ENCODE assay signal across 8 cellular contexts in genomic region chr2:99140860-99141109, GRCh38. TPM values are rescaled to one million over a fixed set of nuclear protein-coding genes. Genes with fewer than 3 reads are reported as not detected.
A peak's percentile ranks its signal among the peaks of the same experiment; 100 is the strongest.
DNase-seq lines count a peak whose midpoint lies in the region; ATAC-seq, FAIRE-seq and TF ChIP-seq lines count a peak whose summit lies in the region.

No MANE protein-coding gene starts in this region.

- H3K4me3 ChIP-seq in Caco-2 (ENCODE audit: low read depth, low read length) (peak overlapping the region; percentile 75), HUES48 (ENCODE audit: low read depth, low read length) (peak overlapping the region; percentile 83), K562 (peak overlapping the region; percentile 99), right lobe of liver (peak overlapping the region; percentile 77 to 88 (median 81)), upper lobe of right lung (peak overlapping the region; percentile 79)

- WGBS in K562 (ENCODE audit: insufficient coverage, low coverage, missing lambda C conversion rate): 2% methylated on average over 16 of the region's 21 CpGs
- 4% methylated on average over 6 of the region's 21 CpGs for WGBS in right lobe of liver (ENCODE audit: insufficient coverage, low coverage, low lambda C conversion rate, missing lambda C conversion rate)

- in situ Hi-C loops in K562 (cut with MboI): no loop called here

- ATAC-seq in GM21367 (IDR thresholded peaks at IDR 0.05; ENCODE audit: unreplicated experiment) (peak; percentile 28), K562 (no peak), right lobe of liver (peak; percentile 48 to 61 (median 58)), upper lobe of right lung (peak; percentile 63)

- TF ChIP-seq POLR2A in K562 (conservative IDR thresholded peaks at IDR 0.05) (no peak), right lobe of liver (IDR thresholded peaks at IDR 0.05) (peak; percentile 96), GM12892 (IDR thresholded peaks at IDR 0.05; ENCODE audit: low read depth, low read length) (no peak)

- H3K9ac ChIP-seq in HUES48 (ENCODE audit: low read depth, low read length): peak overlapping the region; percentile 48
- H3K9ac ChIP-seq in K562 (ENCODE audit: insufficient read depth in 1 of 2, low read depth in 2 of 2, low read length in 2 of 2): peak overlapping the region; percentile 42 to 93; a peak in 3 of 4 replicates

- H3K9me1 ChIP-seq in K562 (ENCODE audit: control insufficient read depth, insufficient read depth, low read length): no peaks in the 10 kb centered on the region

- no peak for TF ChIP-seq CTCF in Caco-2 (IDR thresholded peaks at IDR 0.05; ENCODE audit: insufficient read depth in 1 of 2, low read depth in 1 of 2, low read length in 1 of 2, severe bottlenecking in 1 of 2, unreplicated experiment in 1 of 2)
- no peak for TF ChIP-seq CTCF in K562 (IDR thresholded peaks at IDR 0.05 in 2 of 3, conservative IDR thresholded peaks at IDR 0.05 in 1 of 3; ENCODE audit: insufficient read depth in 2 of 3, low read depth in 1 of 3, low read length in 3 of 3)
- TF ChIP-seq CTCF in right lobe of liver (IDR thresholded peaks at IDR 0.05): no peak
- TF ChIP-seq CTCF in upper lobe of right lung (IDR thresholded peaks at IDR 0.05): no peak

- H3K27ac Mint-ChIP-seq in Caco-2 (ENCODE audit: unreplicated experiment): peak overlapping the region; percentile 94

- no peaks in the 10 kb centered on the region for H4K20me1 ChIP-seq in K562 (replicated peaks; ENCODE audit: control insufficient read depth, insufficient read depth, low read length)

- CTCF ChIA-PET in Caco-2 (lab: Charles Lee): interaction anchor here (0.8 to 2.3 kb wide), 5 partner anchors 14 to 197 kb away, joined by 3 to 13 read pairs (median 3); partner anchors contain the start of genes LIPT1, MITD1 and TSGA10
- CTCF ChIA-PET in K562 (lab: Yijun Ruan, JAX; ENCODE audit: low intra/inter-chr PET ratio): no interaction called here

- intact Hi-C loops in Caco-2 (cut with micrococcal nuclease; ENCODE audit: unreplicated experiment): loop anchor here (1.0 to 5.0 kb wide), 5 partner anchors 14 to 347 kb away; partner anchors contain the start of genes EIF5B, LIPT1, MITD1 and MRPL30
- intact Hi-C loops in K562 (cut with micrococcal nuclease): no loop called here
- intact Hi-C loops in right lobe of liver (cut with DNase I): no loop called here
- intact Hi-C loops in upper lobe of right lung (cut with DNase I): no loop called here

- H3K79me2 ChIP-seq in K562 (ENCODE audit: control insufficient read depth, insufficient read depth, low read length): no peaks in the 10 kb centered on the region

- H3K4me1 Mint-ChIP-seq in Caco-2 (ENCODE audit: low read depth, unreplicated experiment): peaks cover 20% of the 10 kb centered on the region

- H2AFZ ChIP-seq in K562 (ENCODE audit: low read depth, low read length): peak overlapping the region; percentile 100

- H3K9me3 ChIP-seq in Caco-2: no peaks in the 10 kb centered on the region
- H3K9me3 ChIP-seq in HUES48 (ENCODE audit: control insufficient read depth, insufficient read depth, low read length): peaks cover 9% of the 10 kb centered on the region; the same call in 1 of the 2 replicates
- H3K9me3 ChIP-seq in K562 (replicated peaks; ENCODE audit: control insufficient read depth, insufficient read depth, low read depth, low read length): no peaks in the 10 kb centered on the region
- no peaks in the 10 kb centered on the region for H3K9me3 ChIP-seq in right lobe of liver
- no peaks in the 10 kb centered on the region for H3K9me3 ChIP-seq in upper lobe of right lung

- H3K4me1 ChIP-seq in Caco-2 (peaks cover 12% of the 10 kb centered on the region), HUES48 (ENCODE audit: control insufficient read depth, insufficient read depth, low read length) (0 out of 2 replicates have a peak, but pooled peaks cover 4% of the 10 kb centered on the region), K562 (replicated peaks in 1 of 2; ENCODE audit: control insufficient read depth in 2 of 2, insufficient read depth in 2 of 2, low read length in 2 of 2) (peaks cover 0 to 17% of the 10 kb centered on the region in 2 experiments; a peak in 2 of 5 replicates), right lobe of liver (peaks cover 0 to 7% (median 0%) of the 10 kb centered on the region in 4 donors), upper lobe of right lung (peaks cover 16% of the 10 kb centered on the region)

- POLR2A ChIA-PET in Caco-2 (lab: Charles Lee) (interaction anchor here (0.5 to 2.5 kb wide), 9 partner anchors 14 to 716 kb away, joined by 3 to 52 read pairs (median 3); partner anchors contain the start of genes EIF5B, LIPT1, MITD1 and MRPL30), K562 (lab: Yijun Ruan, JAX) (interaction anchor here (1.7 kb wide), 1 partner anchor 15 kb away, joined by 8 read pairs; the partner anchor contains the start of genes LIPT1 and TSGA10)

- H3K27me3 Mint-ChIP-seq in Caco-2 (ENCODE audit: insufficient read depth, unreplicated experiment): no peaks in the 10 kb centered on the region

- peak overlapping the region; percentile 92 for H3K27ac ChIP-seq in HUES48 (ENCODE audit: low read depth, low read length)
- H3K27ac ChIP-seq in K562 (ENCODE audit: extremely low read depth, low read depth, low read length): no peak overlapping the region
- peak overlapping the region; percentile 61 to 73 (median 62) for H3K27ac ChIP-seq in right lobe of liver
- H3K27ac ChIP-seq in upper lobe of right lung: peak overlapping the region; percentile 83

- H3K27me3 ChIP-seq in Caco-2 (replicated peaks; ENCODE audit: control insufficient read depth, insufficient read depth, low read length) (no peaks in the 10 kb centered on the region), HUES48 (ENCODE audit: control insufficient read depth, insufficient read depth, low read length) (no peaks in the 10 kb centered on the region; the same call in 1 of the 2 replicates), K562 (ENCODE audit: control insufficient read depth in 2 of 2, insufficient read depth in 2 of 2, low read length in 2 of 2) (no peaks in the 10 kb centered on the region), right lobe of liver (no peaks in the 10 kb centered on the region), upper lobe of right lung (no peaks in the 10 kb centered on the region)

- no peak for TF ChIP-seq EP300 in K562 (IDR thresholded peaks at IDR 0.05; ENCODE audit: low read length)

- H3K36me3 ChIP-seq in Caco-2 (ENCODE audit: control insufficient read depth, insufficient read depth, low read length) (peaks cover 2% of the 10 kb centered on the region; the same call in 1 of the 2 replicates), HUES48 (ENCODE audit: control insufficient read depth, insufficient read depth, low read length) (no peaks in the 10 kb centered on the region), K562 (ENCODE audit: control insufficient read depth, insufficient read depth, low read length) (no peaks in the 10 kb centered on the region), right lobe of liver (no peaks in the 10 kb centered on the region), upper lobe of right lung (no peaks in the 10 kb centered on the region)

- FAIRE-seq in K562 (lab: Jason Lieb, UNC): no peak
- FAIRE-seq in GM12892 (lab: Jason Lieb, UNC): no peak

- no peaks in the 10 kb centered on the region for H3K9me3 Mint-ChIP-seq in Caco-2 (ENCODE audit: unreplicated experiment)

- H3K4me2 ChIP-seq in K562 (ENCODE audit: insufficient read depth, low read length): peak overlapping the region; percentile 99

- H3K4me3 Mint-ChIP-seq in Caco-2 (ENCODE audit: unreplicated experiment): peak overlapping the region; percentile 98

- TF ChIP-seq RAD21 in K562 (CRISPR knock-in tag; conservative IDR thresholded peaks at IDR 0.05 in 1 of 2, IDR thresholded peaks at IDR 0.05 in 1 of 2): no peak

- no peak for DNase-seq in Caco-2
- DNase-seq in K562 (ENCODE audit: extremely low read depth in 1 of 4, low spot score in 3 of 4): no peak
- no peak for DNase-seq in right lobe of liver
- DNase-seq in upper lobe of right lung: no peak
- no peak for DNase-seq in GM12892 (ENCODE audit: insufficient read length)
- no peak for DNase-seq in mucosa of gallbladder (ENCODE audit: low spot score)

- H3K36me3 Mint-ChIP-seq in Caco-2 (ENCODE audit: insufficient read depth, unreplicated experiment): peaks cover 14% of the 10 kb centered on the region

- BruUV-seq in Caco-2 (replicated peaks; lab: Mats Ljungman, UMichigan) (no TSS peak), K562 (replicated peaks; lab: Mats Ljungman, UMichigan) (no TSS peak)

RNA-seq across cellular contexts. Expression of gene C2orf15, which starts 0.7 kb away (rescaled TPM):
- total RNA-seq in Caco-2 (2022): 11.3 and 12.5 TPM in 2 replicates
- total RNA-seq in K562 (2011; cell fraction: chromatin; rRNA removed; ENCODE audit: low replicate concordance): not detected in 2 replicates
- total RNA-seq in K562 (2011; cell fraction: nucleolus; rRNA removed): not detected in 2 replicates
- not detected in 2 replicates for total RNA-seq in K562 (2011; cell fraction: nucleoplasm; rRNA removed)
- total RNA-seq in K562 (2014; rRNA removed): 0.27 TPM in 1 of 2 replicates, not detected in the other
- total RNA-seq in K562 (2014; rRNA removed; fragmentation: Illumina TruSeq; extraction: Trizol): 0.11 TPM in 1 of 2 replicates, not detected in the other
- 0.11 and 0.22 TPM in 2 replicates for total RNA-seq in K562 (2015; rRNA removed; fragmentation: Illumina TruSeq; extraction: Trizol)
- 0.16 and 0.18 TPM in 2 replicates for total RNA-seq in K562 (2021)
- 0.25 TPM in 1 of 2 replicates, not detected in the other for polyA plus RNA-seq in K562 (2011; rRNA removed)
- polyA plus RNA-seq in K562 (2011; cell fraction: cytosol; rRNA removed): 0.09 TPM in 1 of 2 replicates, not detected in the other
- polyA plus RNA-seq in K562 (2011; cell fraction: nucleus; rRNA removed): not detected in 2 replicates
- polyA plus RNA-seq in K562 (2012): 0.17 and 0.18 TPM in 2 replicates
- 0.15 TPM in 1 of 2 replicates, not detected in the other for polyA plus RNA-seq in K562 (2014; fragmentation: Illumina TruSeq; extraction: Trizol)
- under 1 TPM; 0.04 to 0.06 TPM for polyA plus RNA-seq in K562 (2014; fragmentation: Nextera tagmentation; extraction: Ambion mirVana)
- polyA plus RNA-seq in K562 (2014; rRNA removed): not detected in 2 replicates
- not detected in 2 replicates for polyA minus RNA-seq in K562 (2011; rRNA and poly(A)+ RNA removed)
- polyA minus RNA-seq in K562 (2011; cell fraction: cytosol; rRNA and poly(A)+ RNA removed): not detected in 2 replicates
- polyA minus RNA-seq in K562 (2011; cell fraction: nucleus; rRNA and poly(A)+ RNA removed): not detected in 2 replicates
- total RNA-seq in right lobe of liver: 1 to 10 TPM in 1 of 6 experiments, under 1 TPM in 5; 0.24 to 1.4 (median 0.44) TPM
- 1.1 TPM for total RNA-seq in upper lobe of right lung
- polyA plus RNA-seq in GM12892 (2012; ENCODE audit: missing spikeins): 1.4 TPM
- total RNA-seq in mucosa of gallbladder: 5.8 TPM

RNA-seq across cellular contexts. Expression of gene TSGA10, which starts 14.0 kb away (rescaled TPM):
- total RNA-seq in Caco-2 (2022) (8.9 and 9.9 TPM in 2 replicates), K562 (2014; rRNA removed) (2.7 and 6.1 TPM in 2 replicates), K562 (2014; rRNA removed; fragmentation: Illumina TruSeq; extraction: Trizol) (2.9 and 3.5 TPM in 2 replicates), K562 (2015; rRNA removed; fragmentation: Illumina TruSeq; extraction: Trizol) (5.2 and 5.8 TPM in 2 replicates), K562 (2021) (2.8 TPM in 2 replicates), right lobe of liver (1 to 10 TPM; 1.6 to 5.6 (median 2.7) TPM), upper lobe of right lung (7.6 TPM), mucosa of gallbladder (9.3 TPM)
- total RNA-seq in K562 (2011; cell fraction: chromatin; rRNA removed; ENCODE audit: low replicate concordance): 4.8 and 13.5 TPM in 2 replicates
- total RNA-seq in K562 (2011; cell fraction: nucleolus; rRNA removed): 3.8 and 6.5 TPM in 2 replicates
- 9.2 and 14.0 TPM in 2 replicates for total RNA-seq in K562 (2011; cell fraction: nucleoplasm; rRNA removed)
- polyA plus RNA-seq in K562 (2011; rRNA removed) (2.7 and 3.2 TPM in 2 replicates), K562 (2014; fragmentation: Illumina TruSeq; extraction: Trizol) (1.9 and 3.5 TPM in 2 replicates), K562 (2014; fragmentation: Nextera tagmentation; extraction: Ambion mirVana) (1 to 10 TPM; 2.1 to 3.5 TPM), K562 (2014; rRNA removed) (5.8 and 11.3 TPM in 2 replicates)
- polyA plus RNA-seq in K562 (2011; cell fraction: cytosol; rRNA removed): 0.46 and 2.4 TPM in 2 replicates
- 1.7 and 2.2 TPM in 2 replicates for polyA plus RNA-seq in K562 (2011; cell fraction: nucleus; rRNA removed)
- 2.1 and 5.5 TPM in 2 replicates for polyA plus RNA-seq in K562 (2012)
- polyA minus RNA-seq in K562 (2011; rRNA and poly(A)+ RNA removed): 5.9 and 8.5 TPM in 2 replicates
- 1.9 TPM in 2 replicates for polyA minus RNA-seq in K562 (2011; cell fraction: cytosol; rRNA and poly(A)+ RNA removed)
- 5.1 and 11.0 TPM in 2 replicates for polyA minus RNA-seq in K562 (2011; cell fraction: nucleus; rRNA and poly(A)+ RNA removed)
- polyA plus RNA-seq in GM12892 (2012; ENCODE audit: missing spikeins): 4.3 TPM

RNA-seq across cellular contexts. Expression of gene LIPT1, which starts 14.0 kb away (rescaled TPM):
- 9.4 and 10.2 TPM in 2 replicates for total RNA-seq in Caco-2 (2022)
- 13.3 and 26.8 TPM in 2 replicates for total RNA-seq in K562 (2011; cell fraction: chromatin; rRNA removed; ENCODE audit: low replicate concordance)
- 10.3 and 13.2 TPM in 2 replicates for total RNA-seq in K562 (2011; cell fraction: nucleolus; rRNA removed)
- 24.4 and 47.7 TPM in 2 replicates for total RNA-seq in K562 (2011; cell fraction: nucleoplasm; rRNA removed)
- 6.7 and 10.4 TPM in 2 replicates for total RNA-seq in K562 (2014; rRNA removed)
- 9.7 and 11.6 TPM in 2 replicates for total RNA-seq in K562 (2014; rRNA removed; fragmentation: Illumina TruSeq; extraction: Trizol)
- total RNA-seq in K562 (2015; rRNA removed; fragmentation: Illumina TruSeq; extraction: Trizol): 9.2 and 9.5 TPM in 2 replicates
- 6.4 and 8.6 TPM in 2 replicates for total RNA-seq in K562 (2021)
- polyA plus RNA-seq in K562 (2011; rRNA removed): 13.3 and 17.6 TPM in 2 replicates
- polyA plus RNA-seq in K562 (2011; cell fraction: cytosol; rRNA removed): 7.4 and 9.2 TPM in 2 replicates
- 12.7 and 15.6 TPM in 2 replicates for polyA plus RNA-seq in K562 (2011; cell fraction: nucleus; rRNA removed)
- 7.2 and 7.3 TPM in 2 replicates for polyA plus RNA-seq in K562 (2012)
- polyA plus RNA-seq in K562 (2014; fragmentation: Illumina TruSeq; extraction: Trizol): 11.7 and 11.9 TPM in 2 replicates
- 10 to 100 TPM; 16.3 to 18.3 TPM for polyA plus RNA-seq in K562 (2014; fragmentation: Nextera tagmentation; extraction: Ambion mirVana)
- 10.5 and 12.1 TPM in 2 replicates for polyA plus RNA-seq in K562 (2014; rRNA removed)
- polyA minus RNA-seq in K562 (2011; rRNA and poly(A)+ RNA removed): 9.7 and 12.8 TPM in 2 replicates
- 4.5 and 7.4 TPM in 2 replicates for polyA minus RNA-seq in K562 (2011; cell fraction: cytosol; rRNA and poly(A)+ RNA removed)
- polyA minus RNA-seq in K562 (2011; cell fraction: nucleus; rRNA and poly(A)+ RNA removed): 9.6 and 13.3 TPM in 2 replicates
- 1 to 10 TPM; 1.9 to 5.0 (median 3.6) TPM for total RNA-seq in right lobe of liver
- total RNA-seq in upper lobe of right lung: 8.3 TPM
- polyA plus RNA-seq in GM12892 (2012; ENCODE audit: missing spikeins): 8.4 TPM
- total RNA-seq in mucosa of gallbladder: 6.5 TPM

RNA-seq across cellular contexts. Expression of gene MITD1, which starts 40.1 kb away (rescaled TPM):
- 29.3 and 30.5 TPM in 2 replicates for total RNA-seq in Caco-2 (2022)
- total RNA-seq in K562 (2011; cell fraction: chromatin; rRNA removed; ENCODE audit: low replicate concordance): 25.3 and 39.7 TPM in 2 replicates
- 12.2 and 13.0 TPM in 2 replicates for total RNA-seq in K562 (2011; cell fraction: nucleolus; rRNA removed)
- 22.1 and 32.8 TPM in 2 replicates for total RNA-seq in K562 (2011; cell fraction: nucleoplasm; rRNA removed)
- 23.7 and 25.5 TPM in 2 replicates for total RNA-seq in K562 (2014; rRNA removed)
- total RNA-seq in K562 (2014; rRNA removed; fragmentation: Illumina TruSeq; extraction: Trizol): 42.8 and 46.2 TPM in 2 replicates
- 47.1 and 50.9 TPM in 2 replicates for total RNA-seq in K562 (2015; rRNA removed; fragmentation: Illumina TruSeq; extraction: Trizol)
- total RNA-seq in K562 (2021): 19.6 and 20.5 TPM in 2 replicates
- 22.9 and 30.7 TPM in 2 replicates for polyA plus RNA-seq in K562 (2011; rRNA removed)
- polyA plus RNA-seq in K562 (2011; cell fraction: cytosol; rRNA removed): 3.3 and 9.7 TPM in 2 replicates
- polyA plus RNA-seq in K562 (2011; cell fraction: nucleus; rRNA removed): 22.4 and 30.1 TPM in 2 replicates
- polyA plus RNA-seq in K562 (2012): 29.4 and 35.0 TPM in 2 replicates
- 36.6 and 43.2 TPM in 2 replicates for polyA plus RNA-seq in K562 (2014; fragmentation: Illumina TruSeq; extraction: Trizol)
- polyA plus RNA-seq in K562 (2014; fragmentation: Nextera tagmentation; extraction: Ambion mirVana): 10 to 100 TPM; 62.3 to 71.8 TPM
- polyA plus RNA-seq in K562 (2014; rRNA removed): 42.4 and 48.7 TPM in 2 replicates
- polyA minus RNA-seq in K562 (2011; rRNA and poly(A)+ RNA removed): 12.5 and 13.9 TPM in 2 replicates
- polyA minus RNA-seq in K562 (2011; cell fraction: cytosol; rRNA and poly(A)+ RNA removed): 5.3 and 7.5 TPM in 2 replicates
- 10.9 and 14.4 TPM in 2 replicates for polyA minus RNA-seq in K562 (2011; cell fraction: nucleus; rRNA and poly(A)+ RNA removed)
- 10 to 100 TPM in 3 of 6 experiments, 1 to 10 TPM in 3; 4.0 to 12.5 (median 9.6) TPM for total RNA-seq in right lobe of liver
- 21.2 TPM for total RNA-seq in upper lobe of right lung
- polyA plus RNA-seq in GM12892 (2012; ENCODE audit: missing spikeins): 66.8 TPM
- total RNA-seq in mucosa of gallbladder: 21.5 TPM

RNA-seq across cellular contexts. Expression of gene MRPL30, which starts 40.2 kb away (rescaled TPM):
- 49.9 and 51.2 TPM in 2 replicates for total RNA-seq in Caco-2 (2022)
- 13.3 and 20.7 TPM in 2 replicates for total RNA-seq in K562 (2011; cell fraction: chromatin; rRNA removed; ENCODE audit: low replicate concordance)
- 9.8 and 10.7 TPM in 2 replicates for total RNA-seq in K562 (2011; cell fraction: nucleolus; rRNA removed)
- 20.7 and 35.3 TPM in 2 replicates for total RNA-seq in K562 (2011; cell fraction: nucleoplasm; rRNA removed)
- total RNA-seq in K562 (2014; rRNA removed): 66.6 and 73.2 TPM in 2 replicates
- 97.0 and 106 TPM in 2 replicates for total RNA-seq in K562 (2014; rRNA removed; fragmentation: Illumina TruSeq; extraction: Trizol)
- 88.8 and 100 TPM in 2 replicates for total RNA-seq in K562 (2015; rRNA removed; fragmentation: Illumina TruSeq; extraction: Trizol)
- 64.0 and 69.7 TPM in 2 replicates for total RNA-seq in K562 (2021)
- polyA plus RNA-seq in K562 (2011; rRNA removed): 71.8 and 87.0 TPM in 2 replicates
- polyA plus RNA-seq in K562 (2011; cell fraction: cytosol; rRNA removed): 28.5 and 48.7 TPM in 2 replicates
- polyA plus RNA-seq in K562 (2011; cell fraction: nucleus; rRNA removed): 12.5 and 19.3 TPM in 2 replicates
- 65.2 and 90.5 TPM in 2 replicates for polyA plus RNA-seq in K562 (2012)
- polyA plus RNA-seq in K562 (2014; fragmentation: Illumina TruSeq; extraction: Trizol): 108 and 123 TPM in 2 replicates
- 100 to 1,000 TPM in 1 of 2 experiments, 10 to 100 TPM in 1; 63.3 to 130 TPM for polyA plus RNA-seq in K562 (2014; fragmentation: Nextera tagmentation; extraction: Ambion mirVana)
- 70.8 and 74.9 TPM in 2 replicates for polyA plus RNA-seq in K562 (2014; rRNA removed)
- polyA minus RNA-seq in K562 (2011; rRNA and poly(A)+ RNA removed): 55.3 and 72.8 TPM in 2 replicates
- 27.7 and 31.1 TPM in 2 replicates for polyA minus RNA-seq in K562 (2011; cell fraction: cytosol; rRNA and poly(A)+ RNA removed)
- polyA minus RNA-seq in K562 (2011; cell fraction: nucleus; rRNA and poly(A)+ RNA removed): 8.2 and 11.9 TPM in 2 replicates
- total RNA-seq in right lobe of liver: 10 to 100 TPM; 13.3 to 28.2 (median 14.2) TPM
- total RNA-seq in upper lobe of right lung: 18.8 TPM
- 38.6 TPM for polyA plus RNA-seq in GM12892 (2012; ENCODE audit: missing spikeins)
- total RNA-seq in mucosa of gallbladder: 19.7 TPM
